In genomic region chr5:115977988-115978387, GRCh38 we compare ENCODE assay signal across 12 cellular contexts. TPM values are rescaled to one million over a fixed set of nuclear protein-coding genes. Genes with fewer than 3 reads are reported as not detected.
A peak's percentile ranks its signal among the peaks of the same experiment; 100 is the strongest.
DNase-seq lines count a peak whose midpoint lies in the region; ATAC-seq, FAIRE-seq and TF ChIP-seq lines count a peak whose summit lies in the region.
"Had no signal": no experiment of that assay in that cellular context is flagged by ENCODE, and none has a peak within 500 bp of the region (broad histone marks: within the 10 kb centered on the region; RNA-seq: fewer than 3 reads in every experiment).

No MANE protein-coding gene starts in this region.

- WGBS in suprapubic skin = 37% methylated on average over 2 of the region's 2 CpGs

- H3K9me3 ChIP-seq in suprapubic skin = no peaks in the 10 kb centered on the region
- H3K9me3 ChIP-seq in effector memory CD4-positive, alpha-beta T cell (ENCODE audit: control insufficient read depth, low read length) = no peaks in the 10 kb centered on the region
- H3K9me3 ChIP-seq: body of pancreas had no signal

- H3K27me3 ChIP-seq in suprapubic skin = no peaks in the 10 kb centered on the region
- H3K27me3 ChIP-seq in effector memory CD4-positive, alpha-beta T cell (replicated peaks; ENCODE audit: control insufficient read depth, insufficient read depth, low read length, poor library complexity, severe bottlenecking) = no peaks in the 10 kb centered on the region
- H3K27me3 ChIP-seq: body of pancreas had no signal

- H3K4me3 ChIP-seq in suprapubic skin = no peak overlapping the region
- no peak overlapping the region for H3K4me3 ChIP-seq in effector memory CD4-positive, alpha-beta T cell (ENCODE audit: insufficient read depth, low read depth, low read length, poor library complexity, severe bottlenecking)
- H3K4me3 ChIP-seq: body of pancreas had no signal

- intact Hi-C loops in left cardiac atrium (cut with DNase I) = no loop called here

- TF ChIP-seq CTCF in suprapubic skin (IDR thresholded peaks at IDR 0.05) = no peak

- FAIRE-seq in H54 (lab: Jason Lieb, UNC) = peak; percentile 99

- H3K27ac ChIP-seq in suprapubic skin = peak overlapping the region; percentile 83
- no peak overlapping the region for H3K27ac ChIP-seq in effector memory CD4-positive, alpha-beta T cell (ENCODE audit: insufficient read depth, low read length, poor library complexity, severe bottlenecking)
- H3K27ac ChIP-seq: body of pancreas had no signal

- TF ChIP-seq POLR2A in H54 (IDR thresholded peaks at IDR 0.05; ENCODE audit: low read depth, low read length) (no peak), suprapubic skin (IDR thresholded peaks at IDR 0.05) (no peak)

- DNase-seq in H54 (ENCODE audit: insufficient read length, low spot score) (peak; percentile 44), amniotic epithelial cell (ENCODE audit: low read depth) (peak; percentile 82), left cardiac atrium (no peak), suprapubic skin (ENCODE audit: low spot score in 2 of 2) (no peak), NCI-H82 (lab: John Stamatoyannopoulos, UW) (no peak)
- no peak for DNase-seq in effector memory CD4-positive, alpha-beta T cell
- DNase-seq: activated CD4-positive, alpha-beta T cell treated with anti-CD3 and anti-CD28 coated beads, Interleukin-2, amount 10 ng/mL, durations not matched to agents 7 days and 5 days; body of pancreas; NCI-H1417 treated with DMSO at 0.1 percent for 48 hours; nucleus accumbens had no signal

- peaks cover 7% of the 10 kb centered on the region for H3K4me1 ChIP-seq in suprapubic skin
- no peaks in the 10 kb centered on the region for H3K4me1 ChIP-seq in effector memory CD4-positive, alpha-beta T cell (ENCODE audit: control insufficient read depth, insufficient read depth, low read length, poor library complexity, severe bottlenecking)
- H3K4me1 ChIP-seq: body of pancreas had no signal

- no peak for TF ChIP-seq EP300 in suprapubic skin (IDR thresholded peaks at IDR 0.05)

- ATAC-seq in left cardiac atrium = peak; percentile 44 to 86
- ATAC-seq in HG02642 (IDR thresholded peaks at IDR 0.05; ENCODE audit: poor library complexity, unreplicated experiment) = no peak
- ATAC-seq in HG03442 (IDR thresholded peaks at IDR 0.05; ENCODE audit: unreplicated experiment) = no peak
- ATAC-seq: body of pancreas had no signal

- H3K36me3 ChIP-seq in suprapubic skin = no peaks in the 10 kb centered on the region
- no peaks in the 10 kb centered on the region for H3K36me3 ChIP-seq in effector memory CD4-positive, alpha-beta T cell (ENCODE audit: control insufficient read depth, insufficient read depth, low read length)

RNA-seq across cellular contexts. Expression of gene LVRN, which starts 15.7 kb away (rescaled TPM):
- total RNA-seq in left cardiac atrium (1 to 10 TPM in 1 of 2 donors, under 1 TPM in 1; 0.65 to 3.9 TPM), suprapubic skin (1 to 10 TPM in 2 of 4 donors, under 1 TPM in 2; 0.23 to 3.7 (median 0.99) TPM)
- total RNA-seq: activated CD4-positive, alpha-beta T cell treated with anti-CD3 and anti-CD28 coated beads, Interleukin-2, amount 10 ng/mL, durations not matched to agents 7 days and 5 days had no signal

RNA-seq across cellular contexts. Expression of gene ARL14EPL, which starts 54.3 kb away (rescaled TPM):
- total RNA-seq in left cardiac atrium (not detected), suprapubic skin (not detected)
- total RNA-seq: activated CD4-positive, alpha-beta T cell treated with anti-CD3 and anti-CD28 coated beads, Interleukin-2, amount 10 ng/mL, durations not matched to agents 7 days and 5 days; body of pancreas had no signal

Comparison
In these comparisons a context has a peak if more than half of its experiments do, and no peak if none do; other contexts are left out.
1. DNase-seq: peak in H54 (single experiment) and amniotic epithelial cell (single experiment); none in left cardiac atrium (single experiment), suprapubic skin (0 of 2), effector memory CD4-positive, alpha-beta T cell (0 of 3) and NCI-H82 (single experiment).
2. ATAC-seq: peak in left cardiac atrium (2 of 2); none in HG02642 (single experiment) and HG03442 (single experiment).